7 cellular contexts compared by ENCODE assay signal in genomic region chr2:30421551-30422436, GRCh38. TPM values are rescaled to one million over a fixed set of nuclear protein-coding genes. Genes with fewer than 3 reads are reported as not detected.
DNase-seq lines count a peak whose midpoint lies in the region; ATAC-seq and TF ChIP-seq lines count a peak whose summit lies in the region.

No MANE protein-coding gene starts in this region.

- no peak overlapping the region for H3K4me3 ChIP-seq in skin epidermis

- TF ChIP-seq CTCF in foreskin keratinocyte (conservative IDR thresholded peaks at IDR 0.05) = no peak

- no peaks in the 10 kb centered on the region for H3K27me3 ChIP-seq in foreskin keratinocyte

- H3K27ac ChIP-seq in foreskin keratinocyte (no peak overlapping the region), skin epidermis (peak overlapping the region in 19 of 21 experiments; percentile 29 to 90 (median 70))

- peak; percentile 60 for ATAC-seq in GM19463 (IDR thresholded peaks at IDR 0.05; ENCODE audit: unreplicated experiment)
- ATAC-seq in foreskin keratinocyte = peak; percentile 43

- peak; percentile 56 to 89 (median 69) for DNase-seq in NCI-H1417 (lab: John Stamatoyannopoulos, UW)
- DNase-seq in activated CD8-positive, alpha-beta memory T cell treated with anti-CD3 and anti-CD28 coated beads, Interleukin-2, amount 50 U/mL, for 48 hours = peak; percentile 63
- peak in 1 of 2 donors; percentile 50 for DNase-seq in foreskin keratinocyte
- DNase-seq in NOMO-1 treated with dmso at 0.1 percent for 144 hours (lab: John Stamatoyannopoulos, UW; ENCODE audit: unreplicated experiment) = no peak
- DNase-seq in Kasumi-1 (lab: John Stamatoyannopoulos, UW) = no peak

- H3K4me1 ChIP-seq in foreskin keratinocyte = no peaks in the 10 kb centered on the region

RNA-seq across cellular contexts. Expression of gene LCLAT1, which starts 25.3 kb away (rescaled TPM):
- total RNA-seq in foreskin keratinocyte = 23.9 and 24.3 TPM in 2 replicates
- polyA plus RNA-seq in foreskin keratinocyte = 4.9 and 5.5 TPM in 2 replicates

Comparison
In these comparisons a context has a peak if more than half of its experiments do, and no peak if none do; other contexts are left out.
1. DNase-seq: peak in NCI-H1417 (3 of 3) and activated CD8-positive, alpha-beta memory T cell treated with anti-CD3 and anti-CD28 coated beads, Interleukin-2, amount 50 U/mL, for 48 hours (single experiment); none in NOMO-1 treated with dmso at 0.1 percent for 144 hours (single experiment) and Kasumi-1 (0 of 2).